Comparison of ENCODE assay signal across 1 cellular context in genomic region chr14:93076755-93077154, GRCh38.
TF ChIP-seq lines count a peak whose summit lies in the region.

No MANE protein-coding gene starts in this region.

TF ChIP-seq in WTC11, 78 proteins besides CTCF, POLR2A, EP300 and RAD21:
- TF ChIP-seq NR1H2 (CRISPR knock-in tag; IDR thresholded peaks at IDR 0.05), result no peak
- no peak for TF ChIP-seq MLX (CRISPR knock-in tag; IDR thresholded peaks at IDR 0.05)
- TF ChIP-seq JUN (CRISPR knock-in tag; IDR thresholded peaks at IDR 0.05), result no peak
- TF ChIP-seq JAZF1 (CRISPR knock-in tag; IDR thresholded peaks at IDR 0.05), result no peak
- no peak for TF ChIP-seq NFE2L1 (CRISPR knock-in tag; IDR thresholded peaks at IDR 0.05)
- TF ChIP-seq, protein P1, sequence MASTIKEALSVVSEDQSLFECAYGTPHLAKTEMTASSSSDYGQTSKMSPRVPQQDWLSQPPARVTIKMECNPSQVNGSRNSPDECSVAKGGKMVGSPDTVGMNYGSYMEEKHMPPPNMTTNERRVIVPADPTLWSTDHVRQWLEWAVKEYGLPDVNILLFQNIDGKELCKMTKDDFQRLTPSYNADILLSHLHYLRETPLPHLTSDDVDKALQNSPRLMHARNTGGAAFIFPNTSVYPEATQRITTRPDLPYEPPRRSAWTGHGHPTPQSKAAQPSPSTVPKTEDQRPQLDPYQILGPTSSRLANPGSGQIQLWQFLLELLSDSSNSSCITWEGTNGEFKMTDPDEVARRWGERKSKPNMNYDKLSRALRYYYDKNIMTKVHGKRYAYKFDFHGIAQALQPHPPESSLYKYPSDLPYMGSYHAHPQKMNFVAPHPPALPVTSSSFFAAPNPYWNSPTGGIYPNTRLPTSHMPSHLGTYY (CRISPR knock-in tag; IDR thresholded peaks at IDR 0.05), result no peak
- TF ChIP-seq, protein P2, sequence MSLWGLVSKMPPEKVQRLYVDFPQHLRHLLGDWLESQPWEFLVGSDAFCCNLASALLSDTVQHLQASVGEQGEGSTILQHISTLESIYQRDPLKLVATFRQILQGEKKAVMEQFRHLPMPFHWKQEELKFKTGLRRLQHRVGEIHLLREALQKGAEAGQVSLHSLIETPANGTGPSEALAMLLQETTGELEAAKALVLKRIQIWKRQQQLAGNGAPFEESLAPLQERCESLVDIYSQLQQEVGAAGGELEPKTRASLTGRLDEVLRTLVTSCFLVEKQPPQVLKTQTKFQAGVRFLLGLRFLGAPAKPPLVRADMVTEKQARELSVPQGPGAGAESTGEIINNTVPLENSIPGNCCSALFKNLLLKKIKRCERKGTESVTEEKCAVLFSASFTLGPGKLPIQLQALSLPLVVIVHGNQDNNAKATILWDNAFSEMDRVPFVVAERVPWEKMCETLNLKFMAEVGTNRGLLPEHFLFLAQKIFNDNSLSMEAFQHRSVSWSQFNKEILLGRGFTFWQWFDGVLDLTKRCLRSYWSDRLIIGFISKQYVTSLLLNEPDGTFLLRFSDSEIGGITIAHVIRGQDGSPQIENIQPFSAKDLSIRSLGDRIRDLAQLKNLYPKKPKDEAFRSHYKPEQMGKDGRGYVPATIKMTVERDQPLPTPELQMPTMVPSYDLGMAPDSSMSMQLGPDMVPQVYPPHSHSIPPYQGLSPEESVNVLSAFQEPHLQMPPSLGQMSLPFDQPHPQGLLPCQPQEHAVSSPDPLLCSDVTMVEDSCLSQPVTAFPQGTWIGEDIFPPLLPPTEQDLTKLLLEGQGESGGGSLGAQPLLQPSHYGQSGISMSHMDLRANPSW (CRISPR knock-in tag; conservative IDR thresholded peaks at IDR 0.05; ENCODE audit: low read depth), result no peak
- no peak for TF ChIP-seq ARID4B (CRISPR knock-in tag; IDR thresholded peaks at IDR 0.05; ENCODE audit: borderline replicate concordance)
- TF ChIP-seq ZNF219 (CRISPR knock-in tag; IDR thresholded peaks at IDR 0.05; ENCODE audit: borderline replicate concordance), result no peak
- no peak for TF ChIP-seq TEAD1 (CRISPR knock-in tag; IDR thresholded peaks at IDR 0.05)
- TF ChIP-seq OVOL2 (CRISPR knock-in tag; IDR thresholded peaks at IDR 0.05; ENCODE audit: borderline replicate concordance), result no peak
- TF ChIP-seq, protein P3, sequence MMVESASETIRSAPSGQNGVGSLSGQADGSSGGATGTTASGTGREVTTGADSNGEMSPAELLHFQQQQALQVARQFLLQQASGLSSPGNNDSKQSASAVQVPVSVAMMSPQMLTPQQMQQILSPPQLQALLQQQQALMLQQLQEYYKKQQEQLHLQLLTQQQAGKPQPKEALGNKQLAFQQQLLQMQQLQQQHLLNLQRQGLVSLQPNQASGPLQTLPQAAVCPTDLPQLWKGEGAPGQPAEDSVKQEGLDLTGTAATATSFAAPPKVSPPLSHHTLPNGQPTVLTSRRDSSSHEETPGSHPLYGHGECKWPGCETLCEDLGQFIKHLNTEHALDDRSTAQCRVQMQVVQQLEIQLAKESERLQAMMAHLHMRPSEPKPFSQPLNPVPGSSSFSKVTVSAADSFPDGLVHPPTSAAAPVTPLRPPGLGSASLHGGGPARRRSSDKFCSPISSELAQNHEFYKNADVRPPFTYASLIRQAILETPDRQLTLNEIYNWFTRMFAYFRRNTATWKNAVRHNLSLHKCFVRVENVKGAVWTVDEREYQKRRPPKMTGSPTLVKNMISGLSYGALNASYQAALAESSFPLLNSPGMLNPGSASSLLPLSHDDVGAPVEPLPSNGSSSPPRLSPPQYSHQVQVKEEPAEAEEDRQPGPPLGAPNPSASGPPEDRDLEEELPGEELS (CRISPR knock-in tag; IDR thresholded peaks at IDR 0.05), result no peak
- TF ChIP-seq GRHL2 (CRISPR knock-in tag; IDR thresholded peaks at IDR 0.05; ENCODE audit: insufficient replicate concordance, severe bottlenecking), result no peak
- no peak for TF ChIP-seq CBFB (CRISPR knock-in tag; IDR thresholded peaks at IDR 0.05; ENCODE audit: low read depth)
- TF ChIP-seq ELF4 (CRISPR knock-in tag; IDR thresholded peaks at IDR 0.05; ENCODE audit: low read depth), result no peak
